ENCODE assay signal across 11 cellular contexts in the genomic region with DNA sequence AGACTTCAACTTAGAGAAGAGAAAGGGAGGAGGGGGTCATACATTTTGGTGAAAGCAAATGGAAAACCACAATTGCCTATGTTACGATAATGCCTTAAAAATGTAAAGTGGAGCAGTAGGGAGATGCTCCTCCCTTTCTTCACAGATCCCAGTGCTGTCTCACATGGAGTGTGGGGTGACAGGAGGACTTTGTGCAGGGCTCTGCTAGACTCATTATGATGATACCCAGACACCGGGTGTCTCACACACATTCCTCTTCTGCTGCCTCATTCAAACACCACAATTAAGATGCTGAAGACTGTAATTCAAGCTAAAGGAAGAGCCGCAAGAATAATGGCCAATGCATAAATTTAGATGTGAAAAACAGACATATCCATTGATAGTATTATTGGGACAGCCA.
A peak's percentile ranks its signal among the peaks of the same experiment; 100 is the strongest.
DNase-seq lines count a peak whose midpoint lies in the region; ATAC-seq, FAIRE-seq and TF ChIP-seq lines count a peak whose summit lies in the region.
"Had no signal": no experiment of that assay in that cellular context is flagged by ENCODE, and none has a peak within 500 bp of the region (broad histone marks: within the 10 kb centered on the region; RNA-seq: fewer than 3 reads in every experiment).

No MANE protein-coding gene starts in this region.

- H3K9me3 Mint-ChIP-seq in naive thymus-derived CD4-positive, alpha-beta T cell = peaks cover 0 to 7% (median 2%) of the 10 kb centered on the region in 11 donors

- H3K4me1 ChIP-seq in heart left ventricle = peaks cover 17 to 87% (median 75%) of the 10 kb centered on the region in 12 donors
- no peaks in the 10 kb centered on the region for H3K4me1 ChIP-seq in naive thymus-derived CD4-positive, alpha-beta T cell (ENCODE audit: control insufficient read depth in 2 of 2, insufficient read depth in 2 of 2, low read length in 2 of 2)

- peak; percentile 75 to 83 (median 77) for ATAC-seq in heart left ventricle
- no peak for ATAC-seq in naive thymus-derived CD4-positive, alpha-beta T cell
- ATAC-seq: stimulated activated memory B cell treated with anti-CD40 and anti-IgM and Interleukin-4, amounts not matched to agents 10 μg/mL and 1 μg/mL and 100 μg/mL, for 72 hours had no signal

- no peak for TF ChIP-seq POLR2A in heart left ventricle (IDR thresholded peaks at IDR 0.05)

- H3K4me1 Mint-ChIP-seq in naive thymus-derived CD4-positive, alpha-beta T cell = peaks cover 0 to 7% (median 0%) of the 10 kb centered on the region in 7 donors

- no peaks in the 10 kb centered on the region for H3K36me3 ChIP-seq in heart left ventricle
- H3K36me3 ChIP-seq in naive thymus-derived CD4-positive, alpha-beta T cell (ENCODE audit: control insufficient read depth in 2 of 3, insufficient read depth in 3 of 3, low read length in 3 of 3) = no peaks in the 10 kb centered on the region

- peak overlapping the region; percentile 66 to 84 (median 78) for H3K27ac ChIP-seq in heart left ventricle
- H3K27ac ChIP-seq in naive thymus-derived CD4-positive, alpha-beta T cell (ENCODE audit: low read depth, low read length) = no peak overlapping the region

- H3K9me3 ChIP-seq in heart left ventricle = peaks cover 0 to 6% (median 0%) of the 10 kb centered on the region in 12 donors
- no peaks in the 10 kb centered on the region for H3K9me3 ChIP-seq in naive thymus-derived CD4-positive, alpha-beta T cell (ENCODE audit: control insufficient read depth in 2 of 3, low read length in 3 of 3)

- FAIRE-seq in RCC 7860 (lab: Jason Lieb, UNC) (no peak), HTR-8/SVneo (lab: Jason Lieb, UNC) (no peak)

- POLR2A ChIA-PET in naive thymus-derived CD4-positive, alpha-beta T cell (lab: Charles Lee) = no interaction called here

- no peaks in the 10 kb centered on the region for H3K36me3 Mint-ChIP-seq in naive thymus-derived CD4-positive, alpha-beta T cell
- H3K36me3 Mint-ChIP-seq: stimulated activated memory B cell treated with anti-CD40 and anti-IgM and Interleukin-4, amounts not matched to agents 10 μg/mL and 1 μg/mL and 100 μg/mL, for 72 hours had no signal

- H3K4me3 Mint-ChIP-seq in naive thymus-derived CD4-positive, alpha-beta T cell = no peak overlapping the region
- H3K4me3 Mint-ChIP-seq: stimulated activated memory B cell treated with anti-CD40 and anti-IgM and Interleukin-4, amounts not matched to agents 10 μg/mL and 1 μg/mL and 100 μg/mL, for 72 hours had no signal

- DNase-seq in EL (peak; percentile 5), SK-N-DZ (ENCODE audit: low spot score) (peak; percentile 56), heart left ventricle (peak in 3 of 5 donors; percentile 30 to 54 (median 39)), pons (ENCODE audit: low spot score) (peak; percentile 21), RCC 7860 (ENCODE audit: low spot score) (no peak), OCI-M2 (lab: John Stamatoyannopoulos, UW; ENCODE audit: unreplicated experiment) (no peak), HTR-8/SVneo (ENCODE audit: insufficient read length, low spot score) (no peak)
- DNase-seq in naive thymus-derived CD4-positive, alpha-beta T cell = no peak
- DNase-seq: amniotic stem cell, NCI-H2171 had no signal

- no peak for TF ChIP-seq CTCF in heart left ventricle (IDR thresholded peaks at IDR 0.05)

- H3K27me3 Mint-ChIP-seq in naive thymus-derived CD4-positive, alpha-beta T cell = peaks cover 21 to 49% (median 32%) of the 10 kb centered on the region in 5 donors
- H3K27me3 Mint-ChIP-seq: stimulated activated memory B cell treated with anti-CD40 and anti-IgM and Interleukin-4, amounts not matched to agents 10 μg/mL and 1 μg/mL and 100 μg/mL, for 72 hours had no signal

- no peaks in the 10 kb centered on the region for H3K27me3 ChIP-seq in heart left ventricle
- H3K27me3 ChIP-seq in naive thymus-derived CD4-positive, alpha-beta T cell (ENCODE audit: control insufficient read depth in 2 of 2, insufficient read depth in 2 of 2, low read length in 2 of 2) = peaks cover 0 to 2% of the 10 kb centered on the region in 2 donors

- peak overlapping the region in 1 of 12 donors; percentile 3 for H3K4me3 ChIP-seq in heart left ventricle
- H3K4me3 ChIP-seq in naive thymus-derived CD4-positive, alpha-beta T cell (ENCODE audit: low read length) = no peak overlapping the region

- H3K27ac Mint-ChIP-seq in naive thymus-derived CD4-positive, alpha-beta T cell = no peak overlapping the region
- H3K27ac Mint-ChIP-seq: stimulated activated memory B cell treated with anti-CD40 and anti-IgM and Interleukin-4, amounts not matched to agents 10 μg/mL and 1 μg/mL and 100 μg/mL, for 72 hours had no signal

- intact Hi-C loops in heart left ventricle (cut with DNase I) = loop anchor here in 3 of 10 donors (2.0 to 10.0 kb wide), 4 partner anchors 35 to 62 kb away; no protein-coding TSS in a partner anchor
- intact Hi-C loops in naive thymus-derived CD4-positive, alpha-beta T cell (cut with micrococcal nuclease) = no loop called here

- CTCF ChIA-PET in naive thymus-derived CD4-positive, alpha-beta T cell (lab: Charles Lee) = no interaction called here

- WGBS in heart left ventricle, 4 donors = 19 to 24% (median 21%) methylated on average over 3 of the region's 3 CpGs

Comparison
In these comparisons a context has a peak if more than half of its experiments do, and no peak if none do; other contexts are left out.
1. DNase-seq: peak in EL (single experiment), SK-N-DZ (single experiment), heart left ventricle (3 of 5) and pons (single experiment); none in RCC 7860 (single experiment), OCI-M2 (single experiment), HTR-8/SVneo (single experiment) and naive thymus-derived CD4-positive, alpha-beta T cell (0 of 9).